9 cellular contexts compared by ENCODE assay signal in the genomic region with DNA sequence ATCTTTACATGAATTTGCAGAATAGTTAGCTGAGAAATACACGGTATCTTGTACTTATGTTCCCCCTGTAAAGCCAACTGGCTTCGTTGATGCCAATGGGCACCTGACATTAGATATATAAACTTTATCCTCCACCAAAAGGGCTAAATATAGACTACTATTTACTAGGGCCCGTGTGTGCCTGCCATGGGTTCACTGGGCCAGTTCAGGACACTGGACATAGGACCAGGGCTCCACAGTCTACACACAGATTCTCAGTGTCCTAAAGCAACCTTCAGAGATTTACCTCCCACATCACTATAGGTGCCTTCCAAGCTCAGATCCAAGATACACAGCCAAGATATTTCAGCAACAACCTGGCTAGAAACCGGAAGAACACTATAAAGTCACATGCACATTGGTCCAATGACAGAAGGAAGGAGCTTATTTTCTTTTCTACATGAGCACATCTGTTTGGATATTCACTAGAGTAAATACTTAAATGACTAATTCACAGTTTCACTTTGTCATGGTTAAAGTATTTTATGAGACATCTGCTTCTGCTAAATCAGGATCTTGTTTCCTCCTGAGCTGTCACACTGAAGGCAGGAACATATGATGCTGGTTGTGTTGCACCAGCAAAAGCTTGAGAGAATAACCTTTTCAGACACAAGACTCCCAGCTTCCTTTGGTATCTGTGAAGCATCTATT.
DNase-seq lines count a peak whose midpoint lies in the region; ATAC-seq and TF ChIP-seq lines count a peak whose summit lies in the region.
"Had no signal": no experiment of that assay in that cellular context is flagged by ENCODE, and none has a peak within 500 bp of the region (broad histone marks: within the 10 kb centered on the region; RNA-seq: fewer than 3 reads in every experiment).

No MANE protein-coding gene starts in this region.

- H3K9me3 ChIP-seq in T-helper 17 cell (ENCODE audit: control insufficient read depth, low read length, poor library complexity, severe bottlenecking) = no peaks in the 10 kb centered on the region

- H3K36me3 Mint-ChIP-seq in chondrocyte (ENCODE audit: low read depth) (no peaks in the 10 kb centered on the region), T-helper 17 cell (ENCODE audit: low read depth) (no peaks in the 10 kb centered on the region)

- H3K27ac Mint-ChIP-seq in chondrocyte (ENCODE audit: unreplicated experiment) = peak overlapping the region; percentile 37
- no peak overlapping the region for H3K27ac Mint-ChIP-seq in T-helper 17 cell

- ATAC-seq in GM19025 (IDR thresholded peaks at IDR 0.05; ENCODE audit: low read depth, unreplicated experiment) (peak; percentile 50), HG03159 (IDR thresholded peaks at IDR 0.05; ENCODE audit: unreplicated experiment) (peak; percentile 77), T-helper 17 cell (no peak)

- no peak for TF ChIP-seq CTCF in chondrocyte (IDR thresholded peaks at IDR 0.05)

- DNase-seq in AG08395 (ENCODE audit: low spot score) (peak; percentile 42), chondrocyte (ENCODE audit: low spot score) (no peak), posterior cingulate gyrus (no peak), dedifferentiated amniotic fluid mesenchymal stem cell (ENCODE audit: extremely low spot score) (no peak), NCI-H526 treated with DMSO at 0.1 percent for 48 hours (lab: John Stamatoyannopoulos, UW) (no peak), T-helper 17 cell (no peak)

- H3K27me3 Mint-ChIP-seq in chondrocyte (ENCODE audit: low read depth) (no peaks in the 10 kb centered on the region), T-helper 17 cell (peaks cover 68% of the 10 kb centered on the region)

- peaks cover 10% of the 10 kb centered on the region for H3K4me1 Mint-ChIP-seq in chondrocyte (ENCODE audit: low read depth)
- peaks cover 2% of the 10 kb centered on the region for H3K4me1 Mint-ChIP-seq in T-helper 17 cell
- H3K4me1 Mint-ChIP-seq: neural crest cell had no signal

- H3K4me3 Mint-ChIP-seq in chondrocyte (ENCODE audit: unreplicated experiment) = no peak overlapping the region
- no peak overlapping the region for H3K4me3 Mint-ChIP-seq in T-helper 17 cell
- H3K4me3 Mint-ChIP-seq: neural crest cell had no signal

- intact Hi-C loops in posterior cingulate gyrus (cut with DNase I) = no loop called here

- no peaks in the 10 kb centered on the region for H3K9me3 Mint-ChIP-seq in chondrocyte (ENCODE audit: low read depth)
- H3K9me3 Mint-ChIP-seq: neural crest cell had no signal
